8 cellular contexts compared by ENCODE assay signal in the genomic region with DNA sequence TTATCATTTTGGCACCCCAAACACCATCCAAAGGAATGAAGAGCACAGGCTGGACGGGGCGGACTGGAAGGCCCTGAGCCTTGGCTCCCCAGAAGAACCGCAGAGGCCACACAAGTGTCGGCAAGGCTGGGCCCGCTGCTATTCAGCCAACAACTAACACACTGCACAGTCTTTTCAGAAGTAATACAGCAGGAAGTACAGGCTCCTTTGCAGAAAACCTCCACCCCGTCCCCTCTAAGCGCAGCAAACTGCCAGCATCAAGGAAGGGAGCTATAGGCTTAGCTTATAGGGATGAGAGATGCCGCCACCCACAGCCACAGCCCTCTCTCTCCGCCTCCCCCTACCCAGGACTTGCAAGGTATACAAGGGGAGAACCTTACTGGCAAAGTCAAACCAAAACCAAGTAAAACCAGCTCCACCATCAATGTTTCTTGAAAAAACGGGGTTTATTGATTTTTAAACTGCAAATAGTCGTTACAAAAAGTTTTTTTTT. TPM values are rescaled to one million over a fixed set of nuclear protein-coding genes. Genes with fewer than 3 reads are reported as not detected.
DNase-seq lines count a peak whose midpoint lies in the region; ATAC-seq, FAIRE-seq and TF ChIP-seq lines count a peak whose summit lies in the region.

No MANE protein-coding gene starts in this region.

- 65 to 86% methylated on average over 11 of the region's 11 CpGs for WGBS in aorta, 2 donors

- peak overlapping the region; percentile 100 for H3K4me3 ChIP-seq in AG10803 (ENCODE audit: low read length)
- H3K4me3 ChIP-seq in mucosa of rectum (ENCODE audit: low read length in 2 of 2) = no peak overlapping the region
- no peak overlapping the region for H3K4me3 ChIP-seq in aorta (ENCODE audit: low read length in 2 of 2)

- peak overlapping the region in 1 of 2 donors; percentile 36 for H3K9ac ChIP-seq in mucosa of rectum (ENCODE audit: low read depth in 1 of 2, low read length in 2 of 2)

- H3K27me3 ChIP-seq in mucosa of rectum (ENCODE audit: control insufficient read depth in 2 of 2, insufficient read depth in 2 of 2, low read length in 2 of 2) (no peaks in the 10 kb centered on the region), aorta (ENCODE audit: control insufficient read depth in 1 of 2, insufficient read depth in 2 of 2, low read length in 1 of 2) (no peaks in the 10 kb centered on the region)

- DNase-seq in AG10803 (ENCODE audit: low read depth) (no peak), RCC 7860 (ENCODE audit: low spot score) (peak; percentile 47), cerebellar cortex (ENCODE audit: low spot score) (peak; percentile 67), aorta (peak in 1 of 2 donors; percentile 80), NCI-H69 (lab: John Stamatoyannopoulos, UW) (no peak), HPDE6-E6E7 (ENCODE audit: extremely low spot score) (no peak)

- intact Hi-C loops in aorta (cut with DNase I) = loop anchor here (2.0 to 10.0 kb wide), 6 partner anchors 105 to 538 kb away; no protein-coding TSS in a partner anchor

- H3K4me1 ChIP-seq in mucosa of rectum (ENCODE audit: control insufficient read depth in 2 of 2, insufficient read depth in 2 of 2, low read length in 2 of 2) (peaks cover 41 to 45% of the 10 kb centered on the region in 2 donors), aorta (ENCODE audit: control insufficient read depth in 1 of 2, insufficient read depth in 2 of 2, low read length in 2 of 2) (peaks cover 0 to 6% of the 10 kb centered on the region in 2 donors)

- H3K27ac ChIP-seq in mucosa of rectum (ENCODE audit: low read depth in 2 of 2, low read length in 2 of 2) (peak overlapping the region; percentile 90 to 93), aorta (ENCODE audit: low read depth in 1 of 2, low read length in 2 of 2) (no peak overlapping the region)

- no peak for FAIRE-seq in RCC 7860 (lab: Jason Lieb, UNC)

- no peak for TF ChIP-seq CTCF in AG10803 (conservative IDR thresholded peaks at IDR 0.05; ENCODE audit: low read length)

- H3K9me3 ChIP-seq in mucosa of rectum (ENCODE audit: control insufficient read depth in 2 of 2, low read length in 2 of 2) (no peaks in the 10 kb centered on the region), aorta (ENCODE audit: control insufficient read depth, low read length) (no peaks in the 10 kb centered on the region)

- ATAC-seq in aorta (ENCODE audit: low FRiP score) = peak; percentile 5
- no peak for ATAC-seq in GM18907 (IDR thresholded peaks at IDR 0.05; ENCODE audit: unreplicated experiment)

- H3K36me3 ChIP-seq in mucosa of rectum (ENCODE audit: control insufficient read depth in 2 of 2, insufficient read depth in 2 of 2, low read length in 2 of 2) = peaks cover 27 to 30% of the 10 kb centered on the region in 2 donors
- H3K36me3 ChIP-seq in aorta (ENCODE audit: control insufficient read depth in 1 of 2, insufficient read depth in 2 of 2, low read length in 1 of 2) = peaks cover 0 to 2% of the 10 kb centered on the region in 2 donors

RNA-seq across cellular contexts. Expression of a gene that starts 5.6 kb away (rescaled TPM):
- 100 to 1,000 TPM; 302 to 388 TPM for total RNA-seq in aorta
- 10 to 100 TPM; 35.3 to 48.6 TPM for polyA plus RNA-seq in aorta

Comparison
In these comparisons a context has a peak if more than half of its experiments do, and no peak if none do; other contexts are left out.
1. DNase-seq: peak in RCC 7860 (single experiment) and cerebellar cortex (single experiment); none in AG10803 (single experiment), NCI-H69 (single experiment) and HPDE6-E6E7 (single experiment).
2. H3K27ac ChIP-seq: peak in mucosa of rectum (2 of 2); none in aorta (0 of 2).